In genomic region chr6:27871919-27872633, GRCh38 we compare ENCODE assay signal across 7 cellular contexts. TPM values are rescaled to one million over a fixed set of nuclear protein-coding genes. Genes with fewer than 3 reads are reported as not detected.
A peak's percentile ranks its signal among the peaks of the same experiment; 100 is the strongest.
DNase-seq lines count a peak whose midpoint lies in the region; ATAC-seq, FAIRE-seq and TF ChIP-seq lines count a peak whose summit lies in the region.

No MANE protein-coding gene starts in this region.

- H3K27ac ChIP-seq in kidney (ENCODE audit: low read depth in 2 of 2, low read length in 2 of 2): peak overlapping the region in 1 of 2 donors; percentile 66

- H3K4me3 ChIP-seq in kidney (ENCODE audit: low read length in 2 of 2): peak overlapping the region; percentile 58 to 60

- H3K9ac ChIP-seq in kidney (ENCODE audit: low read length in 2 of 2): no peak overlapping the region

- intact Hi-C loops in kidney (cut with DNase I): no loop called here

- CTCF ChIA-PET in WTC11 (lab: Charles Lee): interaction anchor here (1.4 to 2.7 kb wide), 3 partner anchors 18 to 47 kb away, joined by 4 to 13 read pairs (median 6); a partner anchor contains a TSS

- H3K4me1 ChIP-seq in kidney (ENCODE audit: control insufficient read depth in 1 of 2, insufficient read depth in 1 of 2, low read depth in 1 of 2, low read length in 2 of 2): no peaks in the 10 kb centered on the region

- no peaks in the 10 kb centered on the region for H3K9me3 Mint-ChIP-seq in WTC11

- H3K4me3 Mint-ChIP-seq in WTC11: peak overlapping the region; percentile 94

- no peak for FAIRE-seq in kidney (lab: Jason Lieb, UNC)

- H3K36me3 ChIP-seq in kidney (ENCODE audit: control insufficient read depth in 1 of 2, insufficient read depth in 2 of 2, low read length in 2 of 2): no peaks in the 10 kb centered on the region

- POLR2A ChIA-PET in WTC11 (lab: Charles Lee): interaction anchor here (0.5 to 12.2 kb wide), 44 partner anchors 8 to 1851 kb away, joined by 3 to 817 read pairs (median 5); a partner anchor contains a TSS

- peak overlapping the region; percentile 99 for H3K27ac Mint-ChIP-seq in WTC11

- DNase-seq in NCI-H187 treated with DMSO at 0.1 percent for 48 hours (lab: John Stamatoyannopoulos, UW): peak; percentile 89
- DNase-seq in WTC11 (ENCODE audit: low spot score): peak; percentile 79
- peak; percentile 93 for DNase-seq in central memory CD4-positive, alpha-beta T cell
- DNase-seq in kidney: peak; percentile 80
- DNase-seq in stimulated activated CD4-positive, alpha-beta T cell treated with anti-CD3 and anti-CD28 coated beads, Interleukin-2, amount 100 ng/mL, for 24 hours: peak; percentile 67 to 80

- ATAC-seq in GM18499 (IDR thresholded peaks at IDR 0.05; ENCODE audit: insufficient read depth, unreplicated experiment) (peak; percentile 46), HG02885 (IDR thresholded peaks at IDR 0.05; ENCODE audit: poor library complexity, unreplicated experiment) (peak; percentile 61), WTC11 (peak; percentile 58)

- H3K9me3 ChIP-seq in kidney (ENCODE audit: control insufficient read depth in 1 of 2, low read length in 2 of 2): no peaks in the 10 kb centered on the region

- H3K36me3 Mint-ChIP-seq in WTC11: no peaks in the 10 kb centered on the region; the same call in 1 of the 2 replicates

- TF ChIP-seq CTCF in WTC11 (IDR thresholded peaks at IDR 0.05): no peak
- TF ChIP-seq CTCF in kidney (IDR thresholded peaks at IDR 0.05; ENCODE audit: borderline replicate concordance, extremely low read depth, insufficient read depth): no peak

- no peaks in the 10 kb centered on the region for H3K27me3 Mint-ChIP-seq in WTC11 (ENCODE audit: low read depth)

- peaks cover 50% of the 10 kb centered on the region for H3K4me1 Mint-ChIP-seq in WTC11

TF ChIP-seq in WTC11, 78 proteins besides CTCF, POLR2A, EP300 and RAD21 (continues in another document):
- TF ChIP-seq HMGA2 (CRISPR knock-in tag; IDR thresholded peaks at IDR 0.05): no peak
- TF ChIP-seq CREM (CRISPR knock-in tag; IDR thresholded peaks at IDR 0.05): peak; percentile 80
- no peak; the same call in 1 of the 2 replicates for TF ChIP-seq ATF3 (CRISPR knock-in tag; conservative IDR thresholded peaks at IDR 0.05)
- TF ChIP-seq MAX (CRISPR knock-in tag; IDR thresholded peaks at IDR 0.05): no peak
- TF ChIP-seq JAZF1 (CRISPR knock-in tag; IDR thresholded peaks at IDR 0.05): no peak
- no peak for TF ChIP-seq GTF2I (CRISPR knock-in tag; conservative IDR thresholded peaks at IDR 0.05)
- TF ChIP-seq GABPB1 (CRISPR knock-in tag; IDR thresholded peaks at IDR 0.05): no peak
- TF ChIP-seq ETV6 (CRISPR knock-in tag; IDR thresholded peaks at IDR 0.05): peak; percentile 42; the same call in 1 of the 2 replicates
- no peak for TF ChIP-seq ZNF263 (CRISPR knock-in tag; IDR thresholded peaks at IDR 0.05; ENCODE audit: low read depth)
- no peak for TF ChIP-seq ZNF396 (CRISPR knock-in tag; IDR thresholded peaks at IDR 0.05; ENCODE audit: borderline replicate concordance)
- no peak for TF ChIP-seq ZNF425 (CRISPR knock-in tag; conservative IDR thresholded peaks at IDR 0.05)
- TF ChIP-seq E2F4 (CRISPR knock-in tag; IDR thresholded peaks at IDR 0.05; ENCODE audit: borderline replicate concordance, low read depth): 0 out of 2 replicates have a peak, but pooled peaks have one; percentile 44
- TF ChIP-seq ATF2 (CRISPR knock-in tag; IDR thresholded peaks at IDR 0.05; ENCODE audit: borderline replicate concordance, low read depth): no peak
- TF ChIP-seq SMAD4 (CRISPR knock-in tag; IDR thresholded peaks at IDR 0.05): peak; percentile 53; the same call in 1 of the 2 replicates
- 0 out of 2 replicates have a peak, but pooled peaks have one; percentile 26 for TF ChIP-seq PRDM15 (CRISPR knock-in tag; IDR thresholded peaks at IDR 0.05)
- no peak for TF ChIP-seq CDX4 (CRISPR knock-in tag; IDR thresholded peaks at IDR 0.05; ENCODE audit: borderline replicate concordance)
- peak; percentile 72; the same call in 1 of the 2 replicates for TF ChIP-seq CREB1 (CRISPR knock-in tag; IDR thresholded peaks at IDR 0.05)
- TF ChIP-seq NFATC4 (CRISPR knock-in tag; IDR thresholded peaks at IDR 0.05): peak; percentile 68; the same call in 1 of the 2 replicates
- TF ChIP-seq SOX15 (CRISPR knock-in tag; IDR thresholded peaks at IDR 0.05): no peak
- TF ChIP-seq TCF7 (CRISPR knock-in tag; IDR thresholded peaks at IDR 0.05; ENCODE audit: low read depth): no peak

RNA-seq across cellular contexts. Expression of gene OR2B2, which starts 40.1 kb away (rescaled TPM):
- total RNA-seq in WTC11 (2021) (not detected in 3 replicates), kidney (not detected)
- not detected for polyA plus RNA-seq in kidney (ENCODE audit: insufficient read depth, low read depth, low replicate concordance)
